1 cellular context compared by ENCODE assay signal in the genomic region with DNA sequence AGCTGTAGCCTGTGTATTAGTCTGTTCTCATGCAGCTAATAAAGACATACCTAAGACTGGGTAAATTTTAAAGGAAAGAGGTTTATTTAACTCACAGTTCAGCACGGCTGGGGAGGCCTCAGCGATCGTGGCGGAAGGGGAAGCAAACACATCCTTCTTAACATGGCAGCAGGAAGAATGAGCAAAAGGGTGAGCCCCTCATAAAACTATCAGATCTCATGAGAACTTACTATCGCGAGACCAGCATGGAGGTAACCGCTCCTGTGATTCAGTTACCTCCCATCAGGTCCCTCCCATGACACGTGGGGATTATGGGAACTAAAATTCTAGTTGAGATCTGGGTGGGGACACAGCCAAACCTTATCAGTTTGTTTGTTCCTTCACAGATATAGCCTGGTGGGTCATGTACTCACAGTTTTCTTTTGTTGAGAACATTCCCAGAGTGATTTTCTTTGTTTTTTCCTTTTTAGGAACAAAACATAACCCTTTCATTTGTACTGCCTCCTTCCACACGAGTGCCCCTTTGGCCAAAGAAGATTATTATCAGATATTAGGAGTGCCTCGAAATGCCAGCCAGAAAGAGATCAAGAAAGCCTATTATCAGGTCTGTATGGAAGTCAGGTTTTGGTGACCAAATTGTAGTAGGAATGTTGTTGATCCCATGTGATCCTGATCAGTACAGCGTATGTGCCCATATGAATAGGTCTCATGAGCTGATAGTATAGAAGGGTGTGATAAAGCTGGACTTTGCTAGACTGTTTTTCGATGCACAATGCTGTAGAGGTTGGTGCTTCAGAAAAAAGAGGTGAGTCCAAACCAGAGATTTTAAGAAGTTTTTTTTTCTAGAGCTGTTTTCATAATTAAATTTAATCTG.
A peak's percentile ranks its signal among the peaks of the same experiment; 100 is the strongest.
TF ChIP-seq lines count a peak whose summit lies in the region.

No MANE protein-coding gene starts in this region.

TF ChIP-seq in K562, 482 proteins besides CTCF, POLR2A, EP300 and RAD21 (continued from another document and continues in another):
- TF ChIP-seq, protein P1, sequence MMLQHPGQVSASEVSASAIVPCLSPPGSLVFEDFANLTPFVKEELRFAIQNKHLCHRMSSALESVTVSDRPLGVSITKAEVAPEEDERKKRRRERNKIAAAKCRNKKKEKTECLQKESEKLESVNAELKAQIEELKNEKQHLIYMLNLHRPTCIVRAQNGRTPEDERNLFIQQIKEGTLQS (IDR thresholded peaks at IDR 0.05) = peak; percentile 14; the same call in 1 of the 2 replicates
- TF ChIP-seq, protein P1 (CRISPR knock-in tag; conservative IDR thresholded peaks at IDR 0.05) = no peak
- TF ChIP-seq BHLHE40 (IDR thresholded peaks at IDR 0.05; ENCODE audit: low read length) (peak; percentile 50), HDGF (IDR thresholded peaks at IDR 0.05) (no peak), MEF2A (IDR thresholded peaks at IDR 0.05; ENCODE audit: control insufficient read depth, low read depth, low read length) (no peak), NR2C1 (IDR thresholded peaks at IDR 0.05) (no peak), NR2C1 (tag; IDR thresholded peaks at IDR 0.05) (no peak), TAL1 (IDR thresholded peaks at IDR 0.05) (0 out of 2 replicates have a peak, but pooled peaks have one; percentile 7), SMC3 (conservative IDR thresholded peaks at IDR 0.05; ENCODE audit: insufficient read depth, low read depth, low read length) (no peak), PURB (CRISPR knock-in tag; IDR thresholded peaks at IDR 0.05; ENCODE audit: low read depth) (no peak), SIRT6 (IDR thresholded peaks at IDR 0.05; ENCODE audit: low read depth, low read length) (no peak), SIN3A (IDR thresholded peaks at IDR 0.05; ENCODE audit: borderline replicate concordance in 2 of 2, control insufficient read depth in 1 of 2, low read depth in 2 of 2, low read length in 2 of 2) (peak in 1 of 2 experiments; percentile 81; a peak in 1 of 4 replicates), NR3C1 (CRISPR knock-in tag; IDR thresholded peaks at IDR 0.05) (no peak), ILF3 (IDR thresholded peaks at IDR 0.05; ENCODE audit: borderline replicate concordance) (peak; percentile 58; the same call in 1 of the 2 replicates), ZNF24 (IDR thresholded peaks at IDR 0.05) (no peak), CAMTA2 (CRISPR knock-in tag; conservative IDR thresholded peaks at IDR 0.05) (0 out of 2 replicates have a peak, but pooled peaks have one; percentile 24), EP400 (IDR thresholded peaks at IDR 0.05) (peak; percentile 65), ZNF41 (CRISPR knock-in tag; conservative IDR thresholded peaks at IDR 0.05) (no peak), TGIF2 (CRISPR knock-in tag; IDR thresholded peaks at IDR 0.05) (no peak), MAFF (IDR thresholded peaks at IDR 0.05; ENCODE audit: low read length) (peak; percentile 57; the same call in 1 of the 2 replicates), PCBP1 (IDR thresholded peaks at IDR 0.05; ENCODE audit: low read depth, low read length, poor library complexity, severe bottlenecking) (no peak), ZNF121 (CRISPR knock-in tag; conservative IDR thresholded peaks at IDR 0.05) (no peak), NCOA2 (IDR thresholded peaks at IDR 0.05; ENCODE audit: partially characterized antibody in 2 of 2) (no peak), RBM25 (IDR thresholded peaks at IDR 0.05; ENCODE audit: low read depth, low read length, severe bottlenecking) (peak; percentile 75)
- TF ChIP-seq, protein P2, sequence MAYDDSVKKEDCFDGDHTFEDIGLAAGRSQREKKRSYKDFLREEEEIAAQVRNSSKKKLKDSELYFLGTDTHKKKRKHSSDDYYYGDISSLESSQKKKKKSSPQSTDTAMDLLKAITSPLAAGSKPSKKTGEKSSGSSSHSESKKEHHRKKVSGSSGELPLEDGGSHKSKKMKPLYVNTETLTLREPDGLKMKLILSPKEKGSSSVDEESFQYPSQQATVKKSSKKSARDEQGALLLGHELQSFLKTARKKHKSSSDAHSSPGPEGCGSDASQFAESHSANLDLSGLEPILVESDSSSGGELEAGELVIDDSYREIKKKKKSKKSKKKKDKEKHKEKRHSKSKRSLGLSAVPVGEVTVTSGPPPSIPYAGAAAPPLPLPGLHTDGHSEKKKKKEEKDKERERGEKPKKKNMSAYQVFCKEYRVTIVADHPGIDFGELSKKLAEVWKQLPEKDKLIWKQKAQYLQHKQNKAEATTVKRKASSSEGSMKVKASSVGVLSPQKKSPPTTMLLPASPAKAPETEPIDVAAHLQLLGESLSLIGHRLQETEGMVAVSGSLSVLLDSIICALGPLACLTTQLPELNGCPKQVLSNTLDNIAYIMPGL (CRISPR knock-in tag; IDR thresholded peaks at IDR 0.05) = no peak
- TF ChIP-seq, protein P3, sequence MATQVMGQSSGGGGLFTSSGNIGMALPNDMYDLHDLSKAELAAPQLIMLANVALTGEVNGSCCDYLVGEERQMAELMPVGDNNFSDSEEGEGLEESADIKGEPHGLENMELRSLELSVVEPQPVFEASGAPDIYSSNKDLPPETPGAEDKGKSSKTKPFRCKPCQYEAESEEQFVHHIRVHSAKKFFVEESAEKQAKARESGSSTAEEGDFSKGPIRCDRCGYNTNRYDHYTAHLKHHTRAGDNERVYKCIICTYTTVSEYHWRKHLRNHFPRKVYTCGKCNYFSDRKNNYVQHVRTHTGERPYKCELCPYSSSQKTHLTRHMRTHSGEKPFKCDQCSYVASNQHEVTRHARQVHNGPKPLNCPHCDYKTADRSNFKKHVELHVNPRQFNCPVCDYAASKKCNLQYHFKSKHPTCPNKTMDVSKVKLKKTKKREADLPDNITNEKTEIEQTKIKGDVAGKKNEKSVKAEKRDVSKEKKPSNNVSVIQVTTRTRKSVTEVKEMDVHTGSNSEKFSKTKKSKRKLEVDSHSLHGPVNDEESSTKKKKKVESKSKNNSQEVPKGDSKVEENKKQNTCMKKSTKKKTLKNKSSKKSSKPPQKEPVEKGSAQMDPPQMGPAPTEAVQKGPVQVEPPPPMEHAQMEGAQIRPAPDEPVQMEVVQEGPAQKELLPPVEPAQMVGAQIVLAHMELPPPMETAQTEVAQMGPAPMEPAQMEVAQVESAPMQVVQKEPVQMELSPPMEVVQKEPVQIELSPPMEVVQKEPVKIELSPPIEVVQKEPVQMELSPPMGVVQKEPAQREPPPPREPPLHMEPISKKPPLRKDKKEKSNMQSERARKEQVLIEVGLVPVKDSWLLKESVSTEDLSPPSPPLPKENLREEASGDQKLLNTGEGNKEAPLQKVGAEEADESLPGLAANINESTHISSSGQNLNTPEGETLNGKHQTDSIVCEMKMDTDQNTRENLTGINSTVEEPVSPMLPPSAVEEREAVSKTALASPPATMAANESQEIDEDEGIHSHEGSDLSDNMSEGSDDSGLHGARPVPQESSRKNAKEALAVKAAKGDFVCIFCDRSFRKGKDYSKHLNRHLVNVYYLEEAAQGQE (CRISPR knock-in tag; IDR thresholded peaks at IDR 0.05; ENCODE audit: low read depth) = no peak
- TF ChIP-seq, protein P4, sequence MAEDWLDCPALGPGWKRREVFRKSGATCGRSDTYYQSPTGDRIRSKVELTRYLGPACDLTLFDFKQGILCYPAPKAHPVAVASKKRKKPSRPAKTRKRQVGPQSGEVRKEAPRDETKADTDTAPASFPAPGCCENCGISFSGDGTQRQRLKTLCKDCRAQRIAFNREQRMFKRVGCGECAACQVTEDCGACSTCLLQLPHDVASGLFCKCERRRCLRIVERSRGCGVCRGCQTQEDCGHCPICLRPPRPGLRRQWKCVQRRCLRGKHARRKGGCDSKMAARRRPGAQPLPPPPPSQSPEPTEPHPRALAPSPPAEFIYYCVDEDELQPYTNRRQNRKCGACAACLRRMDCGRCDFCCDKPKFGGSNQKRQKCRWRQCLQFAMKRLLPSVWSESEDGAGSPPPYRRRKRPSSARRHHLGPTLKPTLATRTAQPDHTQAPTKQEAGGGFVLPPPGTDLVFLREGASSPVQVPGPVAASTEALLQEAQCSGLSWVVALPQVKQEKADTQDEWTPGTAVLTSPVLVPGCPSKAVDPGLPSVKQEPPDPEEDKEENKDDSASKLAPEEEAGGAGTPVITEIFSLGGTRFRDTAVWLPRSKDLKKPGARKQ (CRISPR knock-in tag; IDR thresholded peaks at IDR 0.05) = no peak
- TF ChIP-seq, protein P5, sequence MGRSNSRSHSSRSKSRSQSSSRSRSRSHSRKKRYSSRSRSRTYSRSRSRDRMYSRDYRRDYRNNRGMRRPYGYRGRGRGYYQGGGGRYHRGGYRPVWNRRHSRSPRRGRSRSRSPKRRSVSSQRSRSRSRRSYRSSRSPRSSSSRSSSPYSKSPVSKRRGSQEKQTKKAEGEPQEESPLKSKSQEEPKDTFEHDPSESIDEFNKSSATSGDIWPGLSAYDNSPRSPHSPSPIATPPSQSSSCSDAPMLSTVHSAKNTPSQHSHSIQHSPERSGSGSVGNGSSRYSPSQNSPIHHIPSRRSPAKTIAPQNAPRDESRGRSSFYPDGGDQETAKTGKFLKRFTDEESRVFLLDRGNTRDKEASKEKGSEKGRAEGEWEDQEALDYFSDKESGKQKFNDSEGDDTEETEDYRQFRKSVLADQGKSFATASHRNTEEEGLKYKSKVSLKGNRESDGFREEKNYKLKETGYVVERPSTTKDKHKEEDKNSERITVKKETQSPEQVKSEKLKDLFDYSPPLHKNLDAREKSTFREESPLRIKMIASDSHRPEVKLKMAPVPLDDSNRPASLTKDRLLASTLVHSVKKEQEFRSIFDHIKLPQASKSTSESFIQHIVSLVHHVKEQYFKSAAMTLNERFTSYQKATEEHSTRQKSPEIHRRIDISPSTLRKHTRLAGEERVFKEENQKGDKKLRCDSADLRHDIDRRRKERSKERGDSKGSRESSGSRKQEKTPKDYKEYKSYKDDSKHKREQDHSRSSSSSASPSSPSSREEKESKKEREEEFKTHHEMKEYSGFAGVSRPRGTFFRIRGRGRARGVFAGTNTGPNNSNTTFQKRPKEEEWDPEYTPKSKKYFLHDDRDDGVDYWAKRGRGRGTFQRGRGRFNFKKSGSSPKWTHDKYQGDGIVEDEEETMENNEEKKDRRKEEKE (IDR thresholded peaks at IDR 0.05; ENCODE audit: borderline replicate concordance in 1 of 2, control insufficient read depth in 1 of 2, low read depth in 2 of 2, low read length in 1 of 2) = no peak
- TF ChIP-seq, protein P6, sequence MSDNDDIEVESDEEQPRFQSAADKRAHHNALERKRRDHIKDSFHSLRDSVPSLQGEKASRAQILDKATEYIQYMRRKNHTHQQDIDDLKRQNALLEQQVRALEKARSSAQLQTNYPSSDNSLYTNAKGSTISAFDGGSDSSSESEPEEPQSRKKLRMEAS (CRISPR knock-in tag; IDR thresholded peaks at IDR 0.05) = peak; percentile 72
- TF ChIP-seq, protein P7, sequence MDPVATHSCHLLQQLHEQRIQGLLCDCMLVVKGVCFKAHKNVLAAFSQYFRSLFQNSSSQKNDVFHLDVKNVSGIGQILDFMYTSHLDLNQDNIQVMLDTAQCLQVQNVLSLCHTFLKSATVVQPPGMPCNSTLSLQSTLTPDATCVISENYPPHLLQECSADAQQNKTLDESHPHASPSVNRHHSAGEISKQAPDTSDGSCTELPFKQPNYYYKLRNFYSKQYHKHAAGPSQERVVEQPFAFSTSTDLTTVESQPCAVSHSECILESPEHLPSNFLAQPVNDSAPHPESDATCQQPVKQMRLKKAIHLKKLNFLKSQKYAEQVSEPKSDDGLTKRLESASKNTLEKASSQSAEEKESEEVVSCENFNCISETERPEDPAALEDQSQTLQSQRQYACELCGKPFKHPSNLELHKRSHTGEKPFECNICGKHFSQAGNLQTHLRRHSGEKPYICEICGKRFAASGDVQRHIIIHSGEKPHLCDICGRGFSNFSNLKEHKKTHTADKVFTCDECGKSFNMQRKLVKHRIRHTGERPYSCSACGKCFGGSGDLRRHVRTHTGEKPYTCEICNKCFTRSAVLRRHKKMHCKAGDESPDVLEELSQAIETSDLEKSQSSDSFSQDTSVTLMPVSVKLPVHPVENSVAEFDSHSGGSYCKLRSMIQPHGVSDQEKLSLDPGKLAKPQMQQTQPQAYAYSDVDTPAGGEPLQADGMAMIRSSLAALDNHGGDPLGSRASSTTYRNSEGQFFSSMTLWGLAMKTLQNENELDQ (CRISPR knock-in tag; IDR thresholded peaks at IDR 0.05; ENCODE audit: borderline replicate concordance) = no peak
- TF ChIP-seq, protein P8, sequence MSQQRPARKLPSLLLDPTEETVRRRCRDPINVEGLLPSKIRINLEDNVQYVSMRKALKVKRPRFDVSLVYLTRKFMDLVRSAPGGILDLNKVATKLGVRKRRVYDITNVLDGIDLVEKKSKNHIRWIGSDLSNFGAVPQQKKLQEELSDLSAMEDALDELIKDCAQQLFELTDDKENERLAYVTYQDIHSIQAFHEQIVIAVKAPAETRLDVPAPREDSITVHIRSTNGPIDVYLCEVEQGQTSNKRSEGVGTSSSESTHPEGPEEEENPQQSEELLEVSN (IDR thresholded peaks at IDR 0.05; ENCODE audit: borderline replicate concordance in 1 of 2, extremely low read depth in 1 of 2, insufficient read depth in 1 of 2, insufficient read length in 1 of 2, low read depth in 1 of 2, low read length in 1 of 2, poor library complexity in 1 of 2, severe bottlenecking in 1 of 2) = peak in 1 of 2 experiments; percentile 20
- TF ChIP-seq, protein P9, sequence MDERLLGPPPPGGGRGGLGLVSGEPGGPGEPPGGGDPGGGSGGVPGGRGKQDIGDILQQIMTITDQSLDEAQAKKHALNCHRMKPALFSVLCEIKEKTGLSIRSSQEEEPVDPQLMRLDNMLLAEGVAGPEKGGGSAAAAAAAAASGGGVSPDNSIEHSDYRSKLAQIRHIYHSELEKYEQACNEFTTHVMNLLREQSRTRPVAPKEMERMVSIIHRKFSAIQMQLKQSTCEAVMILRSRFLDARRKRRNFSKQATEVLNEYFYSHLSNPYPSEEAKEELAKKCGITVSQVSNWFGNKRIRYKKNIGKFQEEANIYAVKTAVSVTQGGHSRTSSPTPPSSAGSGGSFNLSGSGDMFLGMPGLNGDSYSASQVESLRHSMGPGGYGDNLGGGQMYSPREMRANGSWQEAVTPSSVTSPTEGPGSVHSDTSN (CRISPR knock-in tag; IDR thresholded peaks at IDR 0.05; ENCODE audit: low read depth) = no peak
- TF ChIP-seq, protein P9 (tag; conservative IDR thresholded peaks at IDR 0.05; ENCODE audit: low read depth) = no peak
- TF ChIP-seq, protein P10, sequence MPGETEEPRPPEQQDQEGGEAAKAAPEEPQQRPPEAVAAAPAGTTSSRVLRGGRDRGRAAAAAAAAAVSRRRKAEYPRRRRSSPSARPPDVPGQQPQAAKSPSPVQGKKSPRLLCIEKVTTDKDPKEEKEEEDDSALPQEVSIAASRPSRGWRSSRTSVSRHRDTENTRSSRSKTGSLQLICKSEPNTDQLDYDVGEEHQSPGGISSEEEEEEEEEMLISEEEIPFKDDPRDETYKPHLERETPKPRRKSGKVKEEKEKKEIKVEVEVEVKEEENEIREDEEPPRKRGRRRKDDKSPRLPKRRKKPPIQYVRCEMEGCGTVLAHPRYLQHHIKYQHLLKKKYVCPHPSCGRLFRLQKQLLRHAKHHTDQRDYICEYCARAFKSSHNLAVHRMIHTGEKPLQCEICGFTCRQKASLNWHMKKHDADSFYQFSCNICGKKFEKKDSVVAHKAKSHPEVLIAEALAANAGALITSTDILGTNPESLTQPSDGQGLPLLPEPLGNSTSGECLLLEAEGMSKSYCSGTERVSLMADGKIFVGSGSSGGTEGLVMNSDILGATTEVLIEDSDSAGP (CRISPR knock-in tag; IDR thresholded peaks at IDR 0.05) = no peak
